In the genomic region with DNA sequence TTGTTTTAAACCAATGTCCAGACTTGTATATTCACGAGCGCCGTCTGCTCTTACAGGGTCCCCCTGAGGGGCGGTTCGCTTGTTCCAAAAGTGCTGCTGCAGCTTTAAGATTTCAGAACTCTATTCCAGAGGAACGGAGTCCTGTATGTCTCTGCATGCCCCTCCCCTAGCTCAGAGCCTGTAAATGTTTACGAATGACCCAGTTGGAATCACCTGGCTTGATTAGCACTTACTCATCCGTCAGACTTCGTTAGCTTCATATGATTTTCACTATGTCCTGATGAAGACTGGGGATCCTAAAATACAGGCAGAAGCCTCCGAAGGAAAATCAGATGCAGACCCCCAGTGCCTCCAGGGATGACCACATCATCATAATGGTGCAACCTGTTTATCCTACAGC, we compare ENCODE assay signal across 26 cellular contexts.
"Had no signal": no experiment of that assay in that cellular context is flagged by ENCODE, and none has a peak within 500 bp of the region (broad histone marks: within the 10 kb centered on the region; RNA-seq: fewer than 3 reads in every experiment).

No MANE protein-coding gene starts in this region.

- H3K9me3 ChIP-seq: breast epithelium, Peyer's patch had no signal

- H3K4me3 Mint-ChIP-seq: activated CD8-positive, alpha-beta memory T cell treated with anti-CD3 and anti-CD28 coated beads, Interleukin-2, amount 10 ng/mL, durations not matched to agents 7 days and 5 days; activated naive CD4-positive, alpha-beta T cell treated with anti-CD3 and anti-CD28 coated beads, Interleukin-2, amount 50 U/mL, for 24 hours; activated T-cell treated with anti-CD3 and anti-CD28 coated beads, Interleukin-2, amount 50 U/mL, for 24 hours; activated T-helper 1 cell treated with anti-CD3 and anti-CD28 coated beads, Interleukin-12 subunit alpha, Interleukin-12 subunit beta, Interleukin-2, Interleukin-4 antibody, amounts not matched to agents 30 ng/mL and 10 ng/mL and 1 ng/mL, durations not matched to agents 14 hours and 24 hours and 36 hours; T-helper 17 cell; WTC11 had no signal

- H3K4me1 ChIP-seq: breast epithelium had no signal

- DNase-seq: activated CD4-positive, alpha-beta T cell treated with anti-CD3 and anti-CD28 coated beads for 48 hours; activated CD4-positive, alpha-beta T cell treated with anti-CD3 and anti-CD28 coated beads, Interleukin-2, amount 50 U/mL, for 4 hours; activated CD4-positive, CD25-positive, alpha-beta regulatory T cell treated with anti-CD3 and anti-CD28 coated beads, Interleukin-2, amount 50 U/mL, for 72 hours; activated CD8-positive, alpha-beta memory T cell treated with anti-CD3 and anti-CD28 coated beads, Interleukin-2, amount 10 ng/mL, durations not matched to agents 7 days and 5 days; activated effector memory CD4-positive, alpha-beta T cell treated with Interleukin-2 at 50 U/mL for 16 hours; activated naive CD4-positive, alpha-beta T cell; activated T-cell treated with anti-CD3 and anti-CD28 coated beads, Interleukin-2, amount 50 U/mL, for 24 hours; aorta; central memory CD4-positive, alpha-beta T cell; Kasumi-1; KBM-7; NCI-H1105 treated with DMSO at 0.1 percent for 48 hours; NCI-H187; NCI-H2081; NCI-H446; NCI-H524; NCI-H774; NK-92 treated with Interleukin-12 subunit alpha and Interleukin-12 subunit beta, amount 100 ng/mL, for 24 hours; Peyer's patch; SIG-M5; T-helper 17 cell; T-helper 9 cell had no signal

- H3K27ac ChIP-seq: breast epithelium, Peyer's patch had no signal

- H3K4me1 Mint-ChIP-seq: activated CD8-positive, alpha-beta memory T cell treated with anti-CD3 and anti-CD28 coated beads, Interleukin-2, amount 10 ng/mL, durations not matched to agents 7 days and 5 days; activated naive CD4-positive, alpha-beta T cell treated with anti-CD3 and anti-CD28 coated beads, Interleukin-2, amount 50 U/mL, for 24 hours; T-helper 17 cell had no signal

- H3K4me3 ChIP-seq: breast epithelium, Peyer's patch had no signal

- H3K27ac Mint-ChIP-seq: activated CD8-positive, alpha-beta memory T cell treated with anti-CD3 and anti-CD28 coated beads, Interleukin-2, amount 10 ng/mL, durations not matched to agents 7 days and 5 days; activated naive CD4-positive, alpha-beta T cell treated with anti-CD3 and anti-CD28 coated beads, Interleukin-2, amount 50 U/mL, for 24 hours; activated T-cell treated with anti-CD3 and anti-CD28 coated beads, Interleukin-2, amount 50 U/mL, for 24 hours; activated T-helper 1 cell treated with anti-CD3 and anti-CD28 coated beads, Interleukin-12 subunit alpha, Interleukin-12 subunit beta, Interleukin-2, Interleukin-4 antibody, amounts not matched to agents 30 ng/mL and 10 ng/mL and 1 ng/mL, durations not matched to agents 14 hours and 24 hours and 36 hours; T-helper 17 cell; WTC11 had no signal

- ATAC-seq: activated CD8-positive, alpha-beta memory T cell treated with anti-CD3 and anti-CD28 coated beads, Interleukin-2, amount 10 ng/mL, durations not matched to agents 7 days and 5 days; T-helper 17 cell; WTC11 had no signal

- H3K36me3 ChIP-seq: breast epithelium, Peyer's patch had no signal

- H3K9me3 Mint-ChIP-seq: activated naive CD4-positive, alpha-beta T cell treated with anti-CD3 and anti-CD28 coated beads, Interleukin-2, amount 50 U/mL, for 24 hours had no signal

- H3K27me3 ChIP-seq: breast epithelium, Peyer's patch had no signal
